In genomic region chr19:10800488-10800887, GRCh38 we compare ENCODE assay signal across 20 cellular contexts. TPM values are rescaled to one million over a fixed set of nuclear protein-coding genes. Genes with fewer than 3 reads are reported as not detected.
DNase-seq lines count a peak whose midpoint lies in the region; ATAC-seq and TF ChIP-seq lines count a peak whose summit lies in the region.
"Had no signal": no experiment of that assay in that cellular context is flagged by ENCODE, and none has a peak within 500 bp of the region (broad histone marks: within the 10 kb centered on the region; RNA-seq: fewer than 3 reads in every experiment).

No MANE protein-coding gene starts in this region.

- H3K27me3 ChIP-seq in thyroid gland, result no peaks in the 10 kb centered on the region
- H3K27me3 ChIP-seq: gastroesophageal sphincter, vagina had no signal

- 23 to 26% methylated on average over 5 to 9 of the region's 9 CpGs for WGBS in thyroid gland, 2 donors

- H3K4me1 Mint-ChIP-seq in effector memory CD8-positive, alpha-beta T cell (ENCODE audit: low read depth in 2 of 2), result peaks cover 29 to 32% of the 10 kb centered on the region in 2 donors
- H3K4me1 Mint-ChIP-seq in naive thymus-derived CD8-positive, alpha-beta T cell, result peaks cover 11 to 32% (median 21%) of the 10 kb centered on the region in 4 donors

- POLR2A ChIA-PET in naive thymus-derived CD8-positive, alpha-beta T cell (lab: Charles Lee), result no interaction called here

- peak in 1 of 2 donors; percentile 20 for TF ChIP-seq POLR2A in thyroid gland (IDR thresholded peaks at IDR 0.05)

- peak overlapping the region; percentile 98 for H3K27ac Mint-ChIP-seq in effector memory CD8-positive, alpha-beta T cell
- H3K27ac Mint-ChIP-seq in naive thymus-derived CD8-positive, alpha-beta T cell, result peak overlapping the region in 6 of 10 donors; percentile 14 to 89 (median 64)
- H3K27ac Mint-ChIP-seq: activated naive CD4-positive, alpha-beta T cell treated with anti-CD3 and anti-CD28 coated beads, Interleukin-2, amount 50 U/mL, for 24 hours had no signal

- H3K9me3 ChIP-seq in thyroid gland, result no peaks in the 10 kb centered on the region
- H3K9me3 ChIP-seq: gastroesophageal sphincter, vagina had no signal

- peak overlapping the region in 1 of 2 donors; percentile 60 for H3K4me3 Mint-ChIP-seq in effector memory CD8-positive, alpha-beta T cell
- no peak overlapping the region for H3K4me3 Mint-ChIP-seq in naive thymus-derived CD8-positive, alpha-beta T cell
- H3K4me3 Mint-ChIP-seq: activated naive CD4-positive, alpha-beta T cell treated with anti-CD3 and anti-CD28 coated beads, Interleukin-2, amount 50 U/mL, for 24 hours had no signal

- H3K27ac ChIP-seq in thyroid gland, result peak overlapping the region; percentile 68 to 81 (median 69)
- H3K27ac ChIP-seq: vagina had no signal

- H3K4me3 ChIP-seq in thyroid gland (replicated peaks in 1 of 3), result no peak overlapping the region
- H3K4me3 ChIP-seq: gastroesophageal sphincter, vagina had no signal

- no peaks in the 10 kb centered on the region for H3K27me3 Mint-ChIP-seq in effector memory CD8-positive, alpha-beta T cell
- no peaks in the 10 kb centered on the region for H3K27me3 Mint-ChIP-seq in naive thymus-derived CD8-positive, alpha-beta T cell
- H3K27me3 Mint-ChIP-seq: activated naive CD4-positive, alpha-beta T cell treated with anti-CD3 and anti-CD28 coated beads, Interleukin-2, amount 50 U/mL, for 24 hours had no signal

- H3K4me1 ChIP-seq in thyroid gland, result peaks cover 14 to 23% of the 10 kb centered on the region in 2 donors

- no peak for TF ChIP-seq CTCF in thyroid gland (IDR thresholded peaks at IDR 0.05)

- peaks cover 81% of the 10 kb centered on the region for H3K36me3 Mint-ChIP-seq in effector memory CD8-positive, alpha-beta T cell (ENCODE audit: insufficient read depth)
- H3K36me3 Mint-ChIP-seq in naive thymus-derived CD8-positive, alpha-beta T cell, result peaks cover 0 to 68% (median 13%) of the 10 kb centered on the region in 3 donors

- intact Hi-C loops in Right ventricle myocardium inferior (cut with DNase I), result no loop called here
- intact Hi-C loops in cardiac septum (cut with DNase I), result no loop called here
- intact Hi-C loops in thyroid gland (cut with DNase I), result no loop called here

- H3K9me3 Mint-ChIP-seq in effector memory CD8-positive, alpha-beta T cell, result no peaks in the 10 kb centered on the region
- no peaks in the 10 kb centered on the region for H3K9me3 Mint-ChIP-seq in naive thymus-derived CD8-positive, alpha-beta T cell
- H3K9me3 Mint-ChIP-seq: activated naive CD4-positive, alpha-beta T cell treated with anti-CD3 and anti-CD28 coated beads, Interleukin-2, amount 50 U/mL, for 24 hours had no signal

- peak; percentile 67 for ATAC-seq in Right ventricle myocardium inferior
- ATAC-seq in effector memory CD8-positive, alpha-beta T cell (replicated peaks), result no peak
- no peak for ATAC-seq in naive thymus-derived CD8-positive, alpha-beta T cell
- ATAC-seq: gastroesophageal sphincter, Panc1, SK-N-SH treated with all-trans-retinoic acid at 6 μM for 48 hours had no signal

- peaks cover 38 to 58% of the 10 kb centered on the region in 2 donors for H3K36me3 ChIP-seq in thyroid gland

- DNase-seq in Right ventricle myocardium inferior (ENCODE audit: missing footprints) (peak; percentile 51), cardiac septum (ENCODE audit: low spot score) (no peak), thyroid gland (peak; percentile 94 to 95), NCI-H2171 (lab: John Stamatoyannopoulos, UW) (no peak), amniotic stem cell (lab: John Stamatoyannopoulos, UW) (no peak), LoVo (ENCODE audit: low spot score) (no peak)
- no peak for DNase-seq in effector memory CD8-positive, alpha-beta T cell
- no peak for DNase-seq in naive thymus-derived CD8-positive, alpha-beta T cell
- DNase-seq: Calu3; GDM1; MM.1S; NCI-H1930; NCI-H748 treated with DMSO at 0.1 percent for 48 hours; stimulated activated naive CD4-positive, alpha-beta T cell had no signal

RNA-seq across cellular contexts. Expression of gene TMED1, which starts 35.5 kb away (rescaled TPM):
- total RNA-seq in Right ventricle myocardium inferior, result 30.3 TPM
- 25.6 TPM for total RNA-seq in cardiac septum
- total RNA-seq in naive thymus-derived CD8-positive, alpha-beta T cell, result 1 to 10 TPM; 6.7 to 8.9 TPM
- polyA plus RNA-seq in naive thymus-derived CD8-positive, alpha-beta T cell, result 10 to 100 TPM; 23.7 to 26.3 (median 25.0) TPM
- 10 to 100 TPM; 41.2 to 71.3 (median 48.7) TPM for total RNA-seq in thyroid gland

RNA-seq across cellular contexts. Expression of gene C19orf38, which starts 47.7 kb away (rescaled TPM):
- 1.5 TPM for total RNA-seq in Right ventricle myocardium inferior
- 0.32 TPM for total RNA-seq in cardiac septum
- under 1 TPM; 0.41 to 0.60 TPM for total RNA-seq in naive thymus-derived CD8-positive, alpha-beta T cell
- under 1 TPM in 1 of 3 donors, not detected in 2; 0.17 TPM for polyA plus RNA-seq in naive thymus-derived CD8-positive, alpha-beta T cell
- 1 to 10 TPM in 2 of 4 donors, not detected in 2; 1.5 to 1.7 TPM for total RNA-seq in thyroid gland
- total RNA-seq: Calu3, H1 had no signal

Comparison
In these comparisons a context has a peak if more than half of its experiments do, and no peak if none do; other contexts are left out.
1. DNase-seq: peak in Right ventricle myocardium inferior (single experiment) and thyroid gland (2 of 2); none in cardiac septum (single experiment), effector memory CD8-positive, alpha-beta T cell (0 of 3), naive thymus-derived CD8-positive, alpha-beta T cell (0 of 10), NCI-H2171 (single experiment), amniotic stem cell (single experiment) and LoVo (single experiment).